26 cellular contexts compared by ENCODE assay signal in genomic region chr3:86711634-86712033, GRCh38.
"Had no signal": no experiment of that assay in that cellular context is flagged by ENCODE, and none has a peak within 500 bp of the region (broad histone marks: within the 10 kb centered on the region; RNA-seq: fewer than 3 reads in every experiment).

No MANE protein-coding gene starts in this region.

- DNase-seq: Karpas-422, KBM-7, MG63, NCI-H1048, NCI-H1092 treated with DMSO at 0.1 percent for 48 hours, NCI-H1105 treated with DMSO at 0.1 percent for 48 hours, NCI-H1417, NCI-H1436, NCI-H146, NCI-H1694, NCI-H187, NCI-H1930, NCI-H2029 treated with DMSO at 0.1 percent for 48 hours, NCI-H2081 treated with DMSO at 0.1 percent for 48 hours, NCI-H2107, NCI-H2171, NCI-H345, NCI-H446, NCI-H510A treated with DMSO at 0.1 percent for 48 hours, NCI-H524 treated with DMSO at 0.1 percent for 48 hours, NCI-H526 treated with DMSO at 0.1 percent for 48 hours, NCI-H774, PC-9, SHP77, SIG-M5, T-cell had no signal
